ENCODE assay signal across 16 cellular contexts in the genomic region with DNA sequence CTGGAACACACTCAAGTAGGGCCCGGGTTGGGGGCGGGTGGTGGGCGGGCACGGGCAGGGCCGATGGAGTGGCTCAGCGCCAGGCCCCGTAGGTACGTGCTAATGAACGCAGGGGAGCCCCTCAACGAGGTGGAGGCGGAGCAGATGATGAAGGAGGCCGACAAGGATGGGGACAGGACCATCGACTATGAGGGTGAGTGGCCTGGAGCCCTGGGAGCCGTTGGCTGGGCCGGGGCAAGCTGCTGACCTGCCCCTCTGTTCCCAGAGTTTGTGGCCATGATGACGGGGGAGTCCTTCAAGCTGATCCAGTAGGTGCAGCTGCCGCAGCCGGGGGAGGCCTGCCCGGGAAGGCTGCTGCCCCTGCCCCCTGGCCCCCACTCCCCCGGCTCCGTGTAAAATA. TPM values are rescaled to one million over a fixed set of nuclear protein-coding genes. Genes with fewer than 3 reads are reported as not detected.
"Had no signal": no experiment of that assay in that cellular context is flagged by ENCODE, and none has a peak within 500 bp of the region (broad histone marks: within the 10 kb centered on the region; RNA-seq: fewer than 3 reads in every experiment).

No MANE protein-coding gene starts in this region.

- ATAC-seq: activated CD4-positive, CD25-positive, alpha-beta regulatory T cell treated with anti-CD3 and anti-CD28 coated beads, Interleukin-2, amount 50 U/mL, for 24 hours; activated T-helper 17 cell treated with anti-CD3 and anti-CD28 coated beads, Interleukin-2, amount 50 U/mL, for 72 hours; stimulated activated naive B cell treated with anti-CD40 and anti-IgM and Interleukin-4, amounts not matched to agents 10 μg/mL and 1 μg/mL and 100 μg/mL, for 72 hours had no signal

- H3K36me3 ChIP-seq: cardiac muscle cell, esophagus muscularis mucosa, thyroid gland, uterus had no signal

- H3K27ac Mint-ChIP-seq: activated T-helper 17 cell treated with anti-CD3 and anti-CD28 coated beads, Interleukin-2, amount 50 U/mL, for 72 hours had no signal

- DNase-seq: activated CD4-positive, alpha-beta T cell treated with anti-CD3 and anti-CD28 coated beads, Interleukin-2, amount 50 U/mL, for 1 hour; activated naive CD4-positive, alpha-beta T cell treated with Interleukin-2 at 50 U/mL for 16 hours; midbrain; stimulated activated CD4-positive, alpha-beta T cell treated with anti-CD3 and anti-CD28 coated beads, Interleukin-15, amount 100 ng/mL, for 24 hours; stimulated activated CD4-positive, alpha-beta T cell treated with anti-CD3 and anti-CD28 coated beads, Interleukin-4, amount 100 ng/mL, for 1 hour; stimulated activated naive B cell treated with anti-CD40 and anti-IgM and Interleukin-4, amounts not matched to agents 10 μg/mL and 1 μg/mL and 100 μg/mL, for 72 hours; T-helper 9 cell; thyroid gland; uterus had no signal

- H3K27me3 ChIP-seq: cardiac muscle cell, thyroid gland, uterus had no signal

- H3K27ac ChIP-seq: cardiac muscle cell, esophagus muscularis mucosa, thyroid gland, uterus had no signal

- H3K4me1 Mint-ChIP-seq: activated T-helper 17 cell treated with anti-CD3 and anti-CD28 coated beads, Interleukin-2, amount 50 U/mL, for 72 hours had no signal

- H3K9me3 ChIP-seq: esophagus muscularis mucosa, thyroid gland, uterus had no signal

- H3K27me3 Mint-ChIP-seq: activated T-helper 17 cell treated with anti-CD3 and anti-CD28 coated beads, Interleukin-2, amount 50 U/mL, for 72 hours had no signal

- H3K4me3 ChIP-seq: cardiac muscle cell, esophagus muscularis mucosa, thyroid gland, uterus had no signal

- H3K9me3 Mint-ChIP-seq: activated T-helper 17 cell treated with anti-CD3 and anti-CD28 coated beads, Interleukin-2, amount 50 U/mL, for 72 hours; stimulated activated naive B cell treated with anti-CD40 and anti-IgM and Interleukin-4, amounts not matched to agents 10 μg/mL and 1 μg/mL and 100 μg/mL, for 72 hours had no signal

- H3K36me3 Mint-ChIP-seq: stimulated activated naive B cell treated with anti-CD40 and anti-IgM and Interleukin-4, amounts not matched to agents 10 μg/mL and 1 μg/mL and 100 μg/mL, for 72 hours had no signal

RNA-seq across cellular contexts. Expression of a gene that starts 1.8 kb away (rescaled TPM):
- total RNA-seq: esophagus muscularis mucosa, lung microvascular endothelial cell had no signal
- polyA plus RNA-seq: neural cell had no signal

RNA-seq across cellular contexts. Expression of a gene that starts 2.2 kb away (rescaled TPM):
- total RNA-seq: osteocyte, thyroid gland had no signal
